ENCODE assay signal across 25 cellular contexts in genomic region chr1:211473823-211474222, GRCh38.
"Had no signal": no experiment of that assay in that cellular context is flagged by ENCODE, and none has a peak within 500 bp of the region (broad histone marks: within the 10 kb centered on the region; RNA-seq: fewer than 3 reads in every experiment).

No MANE protein-coding gene starts in this region.

- H3K27ac ChIP-seq: breast epithelium, left ventricle myocardium inferior, neural progenitor cell, tibial nerve had no signal

- H3K27me3 ChIP-seq: breast epithelium had no signal

- DNase-seq: activated B cell treated with CpG ODN at 0.5 μM for 24 hours; activated CD4-positive, alpha-beta T cell treated with anti-CD3 and anti-CD28 coated beads, Interleukin-2, amount 50 U/mL, for 1 hour; activated CD8-positive, alpha-beta T cell treated with anti-CD3 and anti-CD28 coated beads for 36 hours; activated naive CD4-positive, alpha-beta T cell; activated T-cell treated with anti-CD3 and anti-CD28 coated beads, Interleukin-2, amount 50 U/mL, for 4 hours; central memory CD4-positive, alpha-beta T cell; endodermal cell; foreskin melanocyte; kidney glomerular epithelial cell; left ventricle myocardium inferior; mesendoderm; natural killer cell; occipital lobe; stimulated activated CD4-positive, alpha-beta T cell treated with anti-CD3 and anti-CD28 coated beads, Interleukin-1b, Interleukin-23, amount 100 ng/mL, for 48 hours; stimulated activated CD4-positive, alpha-beta T cell treated with anti-CD3 and anti-CD28 coated beads, Interleukin-4, amount 100 ng/mL, for 4 hours; stimulated activated CD8-positive, alpha-beta memory T cell treated with anti-CD3 and anti-CD28 coated beads, Interleukin-4, amount 100 ng/mL, for 48 hours; stimulated activated naive CD8-positive, alpha-beta T cell treated with anti-CD3 and anti-CD28 coated beads, Interleukin-15, amount 100 ng/mL, for 72 hours; substantia nigra; T-helper 9 cell had no signal

- ATAC-seq: activated CD8-positive, alpha-beta T cell treated with anti-CD3 and anti-CD28 coated beads for 36 hours; activated naive CD4-positive, alpha-beta T cell treated with anti-CD3 and anti-CD28 coated beads, Interleukin-2, amount 50 U/mL, for 72 hours; activated T-cell treated with anti-CD3 and anti-CD28 coated beads, Interleukin-2, amount 50 U/mL, for 4 hours; esophagus mucosa; natural killer cell; stimulated activated memory B cell treated with anti-CD40 and anti-IgM and Interleukin-4, amounts not matched to agents 10 μg/mL and 1 μg/mL and 100 μg/mL, for 72 hours; stimulated activated naive CD8-positive, alpha-beta T cell treated with anti-CD3 and anti-CD28 coated beads, Interleukin-15, amount 100 ng/mL, for 72 hours had no signal
